ENCODE assay signal across 8 cellular contexts in the genomic region with DNA sequence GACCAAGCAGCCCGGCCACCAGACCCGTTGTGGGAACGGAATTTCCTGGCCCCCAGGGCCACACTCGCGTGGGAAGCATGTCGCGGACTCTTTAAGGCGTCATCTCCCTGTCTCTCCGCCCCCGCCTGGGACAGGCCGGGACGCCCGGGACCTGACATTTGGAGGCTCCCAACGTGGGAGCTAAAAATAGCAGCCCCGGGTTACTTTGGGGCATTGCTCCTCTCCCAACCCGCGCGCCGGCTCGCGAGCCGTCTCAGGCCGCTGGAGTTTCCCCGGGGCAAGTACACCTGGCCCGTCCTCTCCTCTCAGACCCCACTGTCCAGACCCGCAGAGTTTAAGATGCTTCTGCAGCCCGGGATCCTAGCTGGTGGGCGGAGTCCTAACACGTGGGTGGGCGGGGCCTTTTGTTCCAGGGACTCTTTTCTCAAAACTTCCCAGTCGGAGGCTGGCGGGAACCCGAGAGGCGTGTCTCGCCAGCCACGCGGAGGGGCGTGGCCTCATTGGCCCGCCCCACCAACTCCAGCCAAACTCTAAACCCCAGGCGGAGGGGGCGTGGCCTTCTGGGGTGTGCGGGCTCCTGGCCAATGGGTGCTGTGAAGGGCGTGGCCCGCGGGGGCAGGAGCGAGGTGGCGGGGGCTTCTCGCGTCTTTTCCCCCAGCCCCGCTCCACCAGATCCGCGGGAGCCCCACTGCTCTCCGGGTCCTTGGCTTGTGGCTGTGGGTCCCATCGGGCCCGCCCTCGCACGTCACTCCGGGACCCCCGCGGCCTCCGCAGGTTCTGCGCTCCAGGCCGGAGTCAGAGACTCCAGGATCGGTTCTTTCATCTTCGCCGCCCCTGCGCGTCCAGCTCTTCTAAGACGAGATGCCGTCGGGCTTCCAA. TPM values are rescaled to one million over a fixed set of nuclear protein-coding genes. Genes with fewer than 3 reads are reported as not detected.
DNase-seq lines count a peak whose midpoint lies in the region; ATAC-seq and TF ChIP-seq lines count a peak whose summit lies in the region.

A gene (plus strand): TSS at position 645 of the 879 bp plus-strand sequence. CDS start 217 bp downstream, at position 862.

- intact Hi-C loops in lower leg skin (cut with DNase I; ENCODE audit: low total_unique reads) = loop anchor here (2.0 kb wide), 1 partner anchor 61 kb away; no protein-coding TSS in a partner anchor

- H3K4me3 ChIP-seq in GM12864 (ENCODE audit: low read depth, low read length) = peak within 1 kb of the TSS; percentile 57
- peak within 1 kb of the TSS; percentile 29 for H3K4me3 ChIP-seq in lower leg skin (ENCODE audit: low read depth, poor library complexity, severe bottlenecking)

- DNase-seq in GM12864 (ENCODE audit: low read depth) (peak; percentile 60), NCI-H748 treated with DMSO at 0.1 percent for 48 hours (lab: John Stamatoyannopoulos, UW) (peak; percentile 94), ecto neural progenitor cell (ENCODE audit: low spot score) (peak; percentile 99), lower leg skin (ENCODE audit: low spot score in 2 of 2) (peak; percentile 92 to 98)
- peak; percentile 58 to 66 for DNase-seq in activated CD8-positive, alpha-beta memory T cell treated with anti-CD3 and anti-CD28 coated beads for 1 hour (ENCODE audit: extremely low read depth in 1 of 2, low read depth in 1 of 2)
- peak; percentile 91 for DNase-seq in stimulated activated CD4-positive, alpha-beta T cell treated with anti-CD3 and anti-CD28 coated beads, Interleukin-4, amount 100 ng/mL, for 1 hour

- ATAC-seq in HG03175 (IDR thresholded peaks at IDR 0.05; ENCODE audit: unreplicated experiment) (peak; percentile 59), GM18520 (IDR thresholded peaks at IDR 0.05; ENCODE audit: unreplicated experiment) (no peak)

- TF ChIP-seq POLR2A in lower leg skin (IDR thresholded peaks at IDR 0.05) = no peak

- 0 to 1% methylated on average over 40 to 47 of the region's 71 CpGs for WGBS in lower leg skin, 2 donors

- TF ChIP-seq CTCF in GM12864 (IDR thresholded peaks at IDR 0.05; ENCODE audit: low read depth, low read length, missing control alignments) (no peak), lower leg skin (IDR thresholded peaks at IDR 0.05) (no peak)

RNA-seq across cellular contexts. Expression of the gene that starts here (rescaled TPM):
- total RNA-seq in lower leg skin = 10 to 100 TPM in 2 of 4 donors, 1 to 10 TPM in 2; 4.3 to 13.6 (median 8.4) TPM
